8 cellular contexts compared by ENCODE assay signal in genomic region chr5:128019391-128019790, GRCh38.
"Had no signal": no experiment of that assay in that cellular context is flagged by ENCODE, and none has a peak within 500 bp of the region (broad histone marks: within the 10 kb centered on the region; RNA-seq: fewer than 3 reads in every experiment).

No MANE protein-coding gene starts in this region.

- ATAC-seq: GM23338, K562 had no signal

- H3K4me3 Mint-ChIP-seq: GM23338, H9 had no signal

- H3K27ac Mint-ChIP-seq: GM23338, H9 had no signal

- FAIRE-seq: H1, H54, HTR-8/SVneo, K562 had no signal

- H2AFZ ChIP-seq: GM23338 had no signal

- H3K4me2 ChIP-seq: GM23338 had no signal

- H3K4me1 Mint-ChIP-seq: H9 had no signal

- H3K9me3 Mint-ChIP-seq: GM23338, H9 had no signal

- DNase-seq: H9, HCEC 1CT, IMR-90 had no signal

- H3K4me3 ChIP-seq: GM23338, K562 had no signal
